Comparison of ENCODE assay signal across 15 cellular contexts in the genomic region with DNA sequence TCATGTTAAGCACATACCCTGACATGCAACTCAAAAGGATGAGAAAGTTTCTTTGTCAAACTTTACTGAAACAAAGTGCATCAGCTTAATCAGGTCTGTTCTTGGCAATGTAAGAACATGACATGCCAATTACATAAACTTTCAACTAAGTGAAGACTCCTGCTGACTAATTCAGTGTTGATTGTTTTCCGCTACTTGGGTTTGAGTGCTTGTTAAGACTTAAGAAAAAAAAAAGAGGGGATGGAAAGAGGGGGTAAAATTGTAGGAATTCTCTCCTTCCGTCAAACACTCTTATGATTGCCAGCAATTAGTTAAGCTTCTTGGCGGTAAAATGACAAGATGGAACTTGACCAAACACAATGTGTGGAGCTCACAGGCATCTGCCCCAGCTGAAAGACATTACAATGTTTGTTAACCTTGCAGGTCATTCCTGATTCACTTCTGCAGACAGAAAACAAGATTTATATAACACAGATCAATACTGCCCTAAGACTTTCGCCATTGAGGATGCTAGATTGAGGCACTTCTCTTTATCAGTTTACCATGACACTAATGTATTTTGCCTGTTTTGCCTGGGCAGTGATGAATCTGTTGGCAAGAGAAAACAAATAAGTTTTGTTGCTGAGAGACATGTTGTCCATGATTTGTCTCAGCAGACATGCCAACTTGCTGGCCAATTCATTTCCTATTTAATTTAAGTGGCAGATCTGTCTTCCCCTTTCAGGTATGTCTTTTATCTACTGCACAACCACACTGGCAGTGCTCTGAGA.
DNase-seq lines count a peak whose midpoint lies in the region; ATAC-seq, FAIRE-seq and TF ChIP-seq lines count a peak whose summit lies in the region.
"Had no signal": no experiment of that assay in that cellular context is flagged by ENCODE, and none has a peak within 500 bp of the region (broad histone marks: within the 10 kb centered on the region; RNA-seq: fewer than 3 reads in every experiment).

No MANE protein-coding gene starts in this region.

- WGBS in hepatocyte (ENCODE audit: low lambda C conversion rate, missing lambda C conversion rate), result 75% methylated on average over 4 of the region's 4 CpGs

- no peaks in the 10 kb centered on the region for H3K36me3 ChIP-seq in keratinocyte (ENCODE audit: control insufficient read depth in 2 of 2, extremely low read depth in 1 of 2, insufficient read depth in 2 of 2, low read length in 2 of 2)
- no peaks in the 10 kb centered on the region for H3K36me3 ChIP-seq in hepatocyte (replicated peaks; ENCODE audit: insufficient read depth, low read depth)

- no peaks in the 10 kb centered on the region for H4K20me1 ChIP-seq in keratinocyte (ENCODE audit: control insufficient read depth, extremely low read depth, insufficient read depth, low read length)
- no peaks in the 10 kb centered on the region for H4K20me1 ChIP-seq in hepatocyte (ENCODE audit: insufficient read depth, poor library complexity, severe bottlenecking)

- H3K9me3 Mint-ChIP-seq in stimulated activated effector memory CD8-positive, alpha-beta T cell treated with anti-CD3 and anti-CD28 coated beads, Interleukin-12 subunit alpha, Interleukin-12 subunit beta, amount 100 ng/mL, for 72 hours, result peaks cover 2% of the 10 kb centered on the region

- no peak overlapping the region for H3K4me2 ChIP-seq in keratinocyte (ENCODE audit: control insufficient read depth, extremely low read depth, insufficient read depth, low read depth, low read length)
- no peak overlapping the region for H3K4me2 ChIP-seq in hepatocyte
- H3K4me2 ChIP-seq: PC-9 had no signal

- ATAC-seq in stimulated activated effector memory CD8-positive, alpha-beta T cell treated with anti-CD3 and anti-CD28 coated beads, Interleukin-12 subunit alpha, Interleukin-12 subunit beta, amount 100 ng/mL, for 72 hours, result no peak

- FAIRE-seq in keratinocyte (lab: Jason Lieb, UNC), result peak; percentile 53
- FAIRE-seq: A204.1 had no signal

- no peaks in the 10 kb centered on the region for H3K9me1 ChIP-seq in keratinocyte (ENCODE audit: control insufficient read depth, extremely low read depth, insufficient read depth, low read length)

- H3K27me3 ChIP-seq in keratinocyte (ENCODE audit: control insufficient read depth, extremely low read depth, insufficient read depth, low read length) (no peaks in the 10 kb centered on the region), hepatocyte (no peaks in the 10 kb centered on the region)

- no peaks in the 10 kb centered on the region for H3K79me2 ChIP-seq in keratinocyte (ENCODE audit: control insufficient read depth, insufficient read depth, low read length)
- no peaks in the 10 kb centered on the region for H3K79me2 ChIP-seq in hepatocyte

- H3K27ac Mint-ChIP-seq in stimulated activated effector memory CD8-positive, alpha-beta T cell treated with anti-CD3 and anti-CD28 coated beads, Interleukin-12 subunit alpha, Interleukin-12 subunit beta, amount 100 ng/mL, for 72 hours, result no peak overlapping the region

- H3K4me3 ChIP-seq in keratinocyte (ENCODE audit: control insufficient read depth in 2 of 3, extremely low read depth in 1 of 3, insufficient read depth in 2 of 3, low read depth in 1 of 3, low read length in 3 of 3) (no peak overlapping the region), hepatocyte (no peak overlapping the region)
- H3K4me3 ChIP-seq: PC-9 had no signal

- no peak overlapping the region for H2AFZ ChIP-seq in keratinocyte (ENCODE audit: control insufficient read depth, low read length)
- no peak overlapping the region for H2AFZ ChIP-seq in hepatocyte
- H2AFZ ChIP-seq: PC-9 had no signal

- no peaks in the 10 kb centered on the region for H3K9me2 ChIP-seq in hepatocyte (replicated peaks; ENCODE audit: insufficient read depth)

- no peaks in the 10 kb centered on the region for H3K36me3 Mint-ChIP-seq in stimulated activated effector memory CD8-positive, alpha-beta T cell treated with anti-CD3 and anti-CD28 coated beads, Interleukin-12 subunit alpha, Interleukin-12 subunit beta, amount 100 ng/mL, for 72 hours

- dilution Hi-C loops in keratinocyte (cut with MboI; ENCODE audit: extremely low pct_ligation_motif_present, low sequenced_read_pairs), result no loop called here

- H3K27ac ChIP-seq in keratinocyte (ENCODE audit: control insufficient read depth, insufficient read depth, low read length) (no peak overlapping the region), hepatocyte (no peak overlapping the region)
- H3K27ac ChIP-seq: C4-2B, PC-9 had no signal

- no peak overlapping the region for H3K4me3 Mint-ChIP-seq in stimulated activated effector memory CD8-positive, alpha-beta T cell treated with anti-CD3 and anti-CD28 coated beads, Interleukin-12 subunit alpha, Interleukin-12 subunit beta, amount 100 ng/mL, for 72 hours

- no peak overlapping the region for H3K9ac ChIP-seq in keratinocyte (ENCODE audit: control insufficient read depth, extremely low read depth, insufficient read depth, low read length)

- H3K4me1 Mint-ChIP-seq in stimulated activated effector memory CD8-positive, alpha-beta T cell treated with anti-CD3 and anti-CD28 coated beads, Interleukin-12 subunit alpha, Interleukin-12 subunit beta, amount 100 ng/mL, for 72 hours, result no peaks in the 10 kb centered on the region

- DNase-seq in COR-L47 (lab: John Stamatoyannopoulos, UW), result peak; percentile 5
- peak; percentile 47 for DNase-seq in NCI-H2227 treated with DMSO at 0.1 percent for 48 hours (lab: John Stamatoyannopoulos, UW)
- DNase-seq in cerebellar cortex (ENCODE audit: low spot score), result peak; percentile 56
- no peak for DNase-seq in keratinocyte (ENCODE audit: low read depth, low spot score)
- DNase-seq in stimulated activated effector memory CD8-positive, alpha-beta T cell treated with anti-CD3 and anti-CD28 coated beads, Interleukin-12 subunit alpha, Interleukin-12 subunit beta, amount 100 ng/mL, for 72 hours (ENCODE audit: low spot score in 2 of 2), result no peak
- no peak for DNase-seq in hepatocyte (ENCODE audit: low spot score)
- no peak for DNase-seq in C1 segment of cervical spinal cord (lab: John Stamatoyannopoulos, UW)
- DNase-seq in amygdala (lab: John Stamatoyannopoulos, UW), result no peak
- DNase-seq: HCEC 1CT, MM.1S, NCI-H187 treated with DMSO at 0.1 percent for 48 hours, NCI-H526, PC-9 had no signal

- H3K4me1 ChIP-seq in keratinocyte (ENCODE audit: control insufficient read depth, extremely low read depth, insufficient read depth, low read length), result no peaks in the 10 kb centered on the region
- no peaks in the 10 kb centered on the region for H3K4me1 ChIP-seq in hepatocyte (ENCODE audit: insufficient read depth)

- no peak for TF ChIP-seq CTCF in keratinocyte (optimal IDR thresholded peaks at IDR 0.05 in 1 of 3, IDR thresholded peaks at IDR 0.05 in 1 of 3, conservative IDR thresholded peaks at IDR 0.05 in 1 of 3; ENCODE audit: extremely low read depth in 1 of 3, insufficient read depth in 2 of 3, low read length in 3 of 3)
- TF ChIP-seq CTCF in hepatocyte (IDR thresholded peaks at IDR 0.05; ENCODE audit: poor library complexity), result no peak

- H3K9me3 ChIP-seq in keratinocyte (ENCODE audit: control insufficient read depth, low read depth, low read length) (no peaks in the 10 kb centered on the region), hepatocyte (ENCODE audit: low read depth) (no peaks in the 10 kb centered on the region)

Comparison
In these comparisons a context has a peak if more than half of its experiments do, and no peak if none do; other contexts are left out.
1. DNase-seq: peak in COR-L47 (single experiment), NCI-H2227 treated with DMSO at 0.1 percent for 48 hours (single experiment) and cerebellar cortex (single experiment); none in keratinocyte (single experiment), stimulated activated effector memory CD8-positive, alpha-beta T cell treated with anti-CD3 and anti-CD28 coated beads, Interleukin-12 subunit alpha, Interleukin-12 subunit beta, amount 100 ng/mL, for 72 hours (0 of 2), hepatocyte (single experiment), C1 segment of cervical spinal cord (0 of 14) and amygdala (0 of 56).